ENCODE assay signal across 16 cellular contexts in genomic region chr13:50198508-50198907, GRCh38.
DNase-seq lines count a peak whose midpoint lies in the region; ATAC-seq, FAIRE-seq and TF ChIP-seq lines count a peak whose summit lies in the region.
"Had no signal": no experiment of that assay in that cellular context is flagged by ENCODE, and none has a peak within 500 bp of the region (broad histone marks: within the 10 kb centered on the region; RNA-seq: fewer than 3 reads in every experiment).

No MANE protein-coding gene starts in this region.

- H3K9me3 ChIP-seq in SK-N-SH, result no peaks in the 10 kb centered on the region
- H3K9me3 ChIP-seq: upper lobe of left lung had no signal

- no peaks in the 10 kb centered on the region for H3F3A ChIP-seq in SK-N-SH (replicated peaks; ENCODE audit: insufficient read depth)

- no peak for TF ChIP-seq RAD21 in SK-N-SH (IDR thresholded peaks at IDR 0.05; ENCODE audit: low read length)

- TF ChIP-seq EP300 in SK-N-SH (IDR thresholded peaks at IDR 0.05; ENCODE audit: borderline replicate concordance in 1 of 2, low read depth in 1 of 2, low read length in 1 of 2), result no peak

- no peaks in the 10 kb centered on the region for H3K36me3 ChIP-seq in bronchial epithelial cell (ENCODE audit: control insufficient read depth, insufficient read depth, low read length)
- no peaks in the 10 kb centered on the region for H3K36me3 ChIP-seq in SK-N-SH (replicated peaks in 1 of 2; ENCODE audit: control insufficient read depth in 1 of 2, insufficient read depth in 2 of 2, low read length in 1 of 2)
- H3K36me3 ChIP-seq: upper lobe of left lung had no signal

- peaks cover 0 to 19% of the 10 kb centered on the region in 2 experiments; a peak in 2 of 4 replicates for H3K4me1 ChIP-seq in SK-N-SH (ENCODE audit: control insufficient read depth in 1 of 2, insufficient read depth in 2 of 2, low read depth in 1 of 2, low read length in 1 of 2)

- no peaks in the 10 kb centered on the region for H4K20me1 ChIP-seq in SK-N-SH (ENCODE audit: insufficient read depth)

- no peak for TF ChIP-seq CTCF in bronchial epithelial cell (IDR thresholded peaks at IDR 0.05; ENCODE audit: insufficient read depth, low read length, severe bottlenecking)
- TF ChIP-seq CTCF in SK-N-SH (IDR thresholded peaks at IDR 0.05), result no peak
- TF ChIP-seq CTCF in GM10266 (IDR thresholded peaks at IDR 0.05; ENCODE audit: control insufficient read depth, insufficient read depth, low read depth, missing control alignments), result no peak

- H3K4me2 ChIP-seq in SK-N-SH, result no peak overlapping the region

- no peak for ATAC-seq in GM19324 (IDR thresholded peaks at IDR 0.05; ENCODE audit: low FRiP score, unreplicated experiment)
- ATAC-seq: HepG2, left lobe of liver had no signal

- no peak overlapping the region for H3K27ac ChIP-seq in SK-N-SH (ENCODE audit: low read depth in 2 of 2, low read length in 1 of 2)
- H3K27ac ChIP-seq: upper lobe of left lung had no signal

- CTCF ChIA-PET in SK-N-SH (lab: Yijun Ruan, JAX), result no interaction called here

- FAIRE-seq in bronchial epithelial cell (lab: Jason Lieb, UNC), result no peak
- FAIRE-seq: HepG2 had no signal

- no peaks in the 10 kb centered on the region for H3K9me2 ChIP-seq in SK-N-SH

- no peak overlapping the region for H3K9ac ChIP-seq in SK-N-SH

- no peak overlapping the region for H2AFZ ChIP-seq in SK-N-SH (ENCODE audit: low read depth)

- no peaks in the 10 kb centered on the region for H3K27me3 ChIP-seq in bronchial epithelial cell (ENCODE audit: control insufficient read depth, insufficient read depth, low read length)
- no peaks in the 10 kb centered on the region for H3K27me3 ChIP-seq in SK-N-SH (ENCODE audit: insufficient read depth)
- H3K27me3 ChIP-seq: upper lobe of left lung had no signal

- POLR2A ChIA-PET in SK-N-SH (lab: Yijun Ruan, JAX), result no interaction called here

- H3K79me2 ChIP-seq in SK-N-SH (ENCODE audit: insufficient read depth), result no peaks in the 10 kb centered on the region

- DNase-seq in SKM-1 treated with dmso at 0.1 percent for 144 hours (lab: John Stamatoyannopoulos, UW; ENCODE audit: unreplicated experiment) (peak; percentile 20), SKM-1 (lab: John Stamatoyannopoulos, UW; ENCODE audit: unreplicated experiment) (no peak), NCI-H2227 treated with DMSO at 0.1 percent for 48 hours (lab: John Stamatoyannopoulos, UW) (peak; percentile 13), bronchial epithelial cell (ENCODE audit: low read depth) (peak; percentile 90), skeletal muscle cell (ENCODE audit: low read depth) (peak; percentile 74), SK-N-SH (no peak), GM10266 (ENCODE audit: extremely low spot score) (no peak)
- DNase-seq: activated CD4-positive, alpha-beta T cell treated with anti-CD3 and anti-CD28 coated beads, Interleukin-2, amount 50 U/mL, for 48 hours; activated naive CD4-positive, alpha-beta T cell treated with anti-CD3 and anti-CD28 coated beads, Interleukin-2, amount 50 U/mL, for 16 hours; glutamatergic neuron; H7; SW 1271; upper lobe of left lung had no signal

- H3K4me3 ChIP-seq in bronchial epithelial cell (ENCODE audit: low read depth, low read length) (no peak overlapping the region), skeletal muscle cell (ENCODE audit: low read depth, low read length) (no peak overlapping the region), SK-N-SH (ENCODE audit: low read depth in 2 of 2, low read length in 1 of 2) (no peak overlapping the region)
- H3K4me3 ChIP-seq: upper lobe of left lung had no signal

- 76% methylated on average over 2 of the region's 2 CpGs for WGBS in SK-N-SH (ENCODE audit: low lambda C conversion rate)

TF ChIP-seq in SK-N-SH, 30 proteins besides CTCF, POLR2A, EP300 and RAD21 (continues in another document):
- TF ChIP-seq ZBTB33 (IDR thresholded peaks at IDR 0.05; ENCODE audit: borderline replicate concordance, low read depth), result no peak
- TF ChIP-seq CHD2 (IDR thresholded peaks at IDR 0.05; ENCODE audit: low read length, partially characterized antibody), result no peak
- TF ChIP-seq GABPA (IDR thresholded peaks at IDR 0.05; ENCODE audit: low read depth), result no peak
- no peak for TF ChIP-seq MEF2A (IDR thresholded peaks at IDR 0.05; ENCODE audit: borderline replicate concordance, low read depth)
- TF ChIP-seq REST (IDR thresholded peaks at IDR 0.05; ENCODE audit: low read depth, low read length), result no peak
- TF ChIP-seq IRF3 (IDR thresholded peaks at IDR 0.05; ENCODE audit: low read depth, low read length), result no peak
- no peak for TF ChIP-seq GATA2 (CRISPR knock-in tag; IDR thresholded peaks at IDR 0.05)
- TF ChIP-seq TCF12 (IDR thresholded peaks at IDR 0.05), result no peak
- TF ChIP-seq PBX3 (IDR thresholded peaks at IDR 0.05), result no peak
- TF ChIP-seq MAX (IDR thresholded peaks at IDR 0.05; ENCODE audit: low read depth), result no peak
- TF ChIP-seq FOXM1 (IDR thresholded peaks at IDR 0.05; ENCODE audit: low read depth), result no peak
- TF ChIP-seq JUND (IDR thresholded peaks at IDR 0.05), result no peak
- TF ChIP-seq SMC3 (IDR thresholded peaks at IDR 0.05; ENCODE audit: low read depth, low read length), result no peak
- no peak for TF ChIP-seq FOSL2 (IDR thresholded peaks at IDR 0.05; ENCODE audit: borderline replicate concordance, low read depth)
- no peak for TF ChIP-seq MXI1 (IDR thresholded peaks at IDR 0.05; ENCODE audit: low read depth, low read length)
- no peak for TF ChIP-seq SIN3A (IDR thresholded peaks at IDR 0.05; ENCODE audit: borderline replicate concordance, low read depth, low read length)
- no peak for TF ChIP-seq FOXJ3 (CRISPR knock-in tag; IDR thresholded peaks at IDR 0.05)

Comparison
In these comparisons a context has a peak if more than half of its experiments do, and no peak if none do; other contexts are left out.
1. DNase-seq: peak in SKM-1 treated with dmso at 0.1 percent for 144 hours (single experiment), NCI-H2227 treated with DMSO at 0.1 percent for 48 hours (single experiment), bronchial epithelial cell (single experiment) and skeletal muscle cell (single experiment); none in SKM-1 (single experiment), SK-N-SH (single experiment) and GM10266 (single experiment).